In the genomic region with DNA sequence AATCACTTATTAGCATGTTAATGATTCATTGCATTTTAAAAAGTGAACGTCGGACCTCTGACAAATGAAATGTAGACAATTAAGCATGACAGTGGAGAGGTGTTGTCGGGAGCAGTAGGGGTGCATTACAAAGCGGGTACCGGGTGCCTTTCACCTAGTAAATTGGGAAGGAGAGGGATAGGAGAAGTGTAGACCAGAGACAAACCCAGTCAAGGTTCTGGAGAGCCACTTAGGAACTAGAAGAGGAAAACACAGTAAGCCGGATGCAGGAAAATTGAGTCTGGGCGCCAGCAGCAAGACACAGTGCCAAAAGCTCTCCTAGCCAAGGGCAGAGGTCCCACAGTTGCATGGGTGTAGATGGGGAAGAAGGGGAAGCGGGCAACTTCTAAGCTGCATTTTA, we compare ENCODE assay signal across 8 cellular contexts. TPM values are rescaled to one million over a fixed set of nuclear protein-coding genes. Genes with fewer than 3 reads are reported as not detected.
"Had no signal": no experiment of that assay in that cellular context is flagged by ENCODE, and none has a peak within 500 bp of the region (broad histone marks: within the 10 kb centered on the region; RNA-seq: fewer than 3 reads in every experiment).

No MANE protein-coding gene starts in this region.

- FAIRE-seq: H1, H54, HTR-8/SVneo had no signal

- H3K9me3 Mint-ChIP-seq: H9 had no signal

- H3K4me3 Mint-ChIP-seq: H9 had no signal

- H3K27ac ChIP-seq: GM23248 had no signal

- H3K4me1 Mint-ChIP-seq: H9 had no signal

- DNase-seq: GM23248, H9, HCEC 1CT, IMR-90 had no signal

- H3K4me3 ChIP-seq: GM23248 had no signal

RNA-seq across cellular contexts. Expression of a gene that starts 3.1 kb away (rescaled TPM):
- total RNA-seq: GM23248, H1, HT-29, IMR-90 had no signal
- polyA plus RNA-seq: GM23248, IMR-90 had no signal
